16 cellular contexts compared by ENCODE assay signal in the genomic region with DNA sequence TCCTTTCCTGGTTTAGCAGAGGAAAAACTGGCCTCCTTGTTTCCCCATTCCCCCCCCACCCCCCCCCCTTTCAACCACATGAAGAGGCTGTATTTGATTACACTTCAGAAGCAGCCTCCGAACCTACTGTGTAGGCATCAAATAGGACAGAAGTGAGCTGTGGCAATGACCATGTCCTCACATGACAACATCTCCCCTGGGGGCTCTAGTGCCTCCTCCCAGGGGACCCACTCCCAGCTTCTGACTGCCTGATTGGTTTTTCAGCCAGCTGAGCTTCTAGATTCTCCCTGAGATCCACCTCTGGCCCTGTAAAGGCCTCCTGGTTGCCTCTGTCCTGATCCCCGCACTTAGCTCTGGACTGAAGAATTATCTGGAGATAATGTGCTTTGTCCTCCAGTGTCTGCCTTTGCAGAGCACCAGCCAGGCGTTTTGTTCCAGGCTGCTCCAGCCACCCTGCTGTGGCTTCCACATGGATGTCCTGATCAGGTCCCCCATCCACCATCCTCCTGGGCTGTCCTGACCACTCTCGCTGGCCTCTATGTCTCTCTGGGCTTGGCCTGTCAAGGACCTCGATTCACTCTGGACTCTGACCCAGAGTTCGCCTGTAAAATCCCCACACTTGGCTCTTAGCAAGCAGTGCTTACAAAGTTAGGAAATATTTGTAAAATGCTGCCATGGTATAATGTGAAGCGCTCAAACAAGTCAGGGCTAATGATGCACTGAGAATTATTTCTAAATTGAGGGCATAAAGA. TPM values are rescaled to one million over a fixed set of nuclear protein-coding genes. Genes with fewer than 3 reads are reported as not detected.
DNase-seq lines count a peak whose midpoint lies in the region; ATAC-seq and TF ChIP-seq lines count a peak whose summit lies in the region.
"Had no signal": no experiment of that assay in that cellular context is flagged by ENCODE, and none has a peak within 500 bp of the region (broad histone marks: within the 10 kb centered on the region; RNA-seq: fewer than 3 reads in every experiment).

No MANE protein-coding gene starts in this region.

- WGBS in right cardiac atrium, result 64% methylated on average over 7 of the region's 7 CpGs
- WGBS in stomach, 5 donors, result 67 to 87% (median 80%) methylated on average over 7 of the region's 7 CpGs

- peaks cover 8% of the 10 kb centered on the region for H3K4me1 ChIP-seq in right cardiac atrium (ENCODE audit: control insufficient read depth, insufficient read depth, low read length)
- H3K4me1 ChIP-seq in stomach, result peaks cover 0 to 4% (median 2%) of the 10 kb centered on the region in 4 donors

- no peaks in the 10 kb centered on the region for H3K9me3 ChIP-seq in SK-N-MC (ENCODE audit: low read depth, low read length)
- H3K9me3 ChIP-seq in right cardiac atrium (ENCODE audit: control insufficient read depth, low read length), result no peaks in the 10 kb centered on the region
- no peaks in the 10 kb centered on the region for H3K9me3 ChIP-seq in stomach
- H3K9me3 ChIP-seq: sigmoid colon had no signal

- H3K9me3 Mint-ChIP-seq in activated CD8-positive, alpha-beta memory T cell treated with anti-CD3 and anti-CD28 coated beads, Interleukin-2, amount 10 ng/mL, durations not matched to agents 7 days and 5 days (ENCODE audit: low read depth), result no peaks in the 10 kb centered on the region
- H3K9me3 Mint-ChIP-seq: mesothelial cell of epicardium had no signal

- H3K27me3 ChIP-seq in right cardiac atrium (ENCODE audit: control insufficient read depth, insufficient read depth) (no peaks in the 10 kb centered on the region), stomach (no peaks in the 10 kb centered on the region)
- H3K27me3 ChIP-seq: sigmoid colon had no signal

- no peak overlapping the region for H3K4me3 Mint-ChIP-seq in activated CD8-positive, alpha-beta memory T cell treated with anti-CD3 and anti-CD28 coated beads, Interleukin-2, amount 10 ng/mL, durations not matched to agents 7 days and 5 days
- H3K4me3 Mint-ChIP-seq: mesothelial cell of epicardium had no signal

- TF ChIP-seq CTCF in stomach (IDR thresholded peaks at IDR 0.05), result no peak

- peaks cover 20% of the 10 kb centered on the region for H3K36me3 ChIP-seq in SK-N-MC (ENCODE audit: insufficient read depth, low read length)
- H3K36me3 ChIP-seq in stomach, result peaks cover 0 to 9% (median 4%) of the 10 kb centered on the region in 4 donors
- H3K36me3 ChIP-seq: sigmoid colon, WERI-Rb-1 had no signal

- no peak for TF ChIP-seq POLR2A in stomach (IDR thresholded peaks at IDR 0.05)

- peak overlapping the region; percentile 10 for H3K27ac Mint-ChIP-seq in activated CD8-positive, alpha-beta memory T cell treated with anti-CD3 and anti-CD28 coated beads, Interleukin-2, amount 10 ng/mL, durations not matched to agents 7 days and 5 days
- H3K27ac Mint-ChIP-seq: mesothelial cell of epicardium had no signal

- H3K36me3 Mint-ChIP-seq in activated CD8-positive, alpha-beta memory T cell treated with anti-CD3 and anti-CD28 coated beads, Interleukin-2, amount 10 ng/mL, durations not matched to agents 7 days and 5 days, result peaks cover 33% of the 10 kb centered on the region
- H3K36me3 Mint-ChIP-seq: mesothelial cell of epicardium had no signal

- peaks cover 5% of the 10 kb centered on the region for H3K4me1 Mint-ChIP-seq in activated CD8-positive, alpha-beta memory T cell treated with anti-CD3 and anti-CD28 coated beads, Interleukin-2, amount 10 ng/mL, durations not matched to agents 7 days and 5 days
- H3K4me1 Mint-ChIP-seq: mesothelial cell of epicardium had no signal

- intact Hi-C loops in right cardiac atrium (cut with DNase I), result no loop called here
- intact Hi-C loops in stomach (cut with DNase I; ENCODE audit: low total_unique reads), result no loop called here

- H3K9ac ChIP-seq in SK-N-MC (ENCODE audit: insufficient read length), result no peak overlapping the region

- H3K27ac ChIP-seq in SK-N-MC (peak overlapping the region; percentile 17; the same call in 1 of the 2 replicates), right cardiac atrium (ENCODE audit: low read length) (no peak overlapping the region), stomach (peak overlapping the region in 3 of 5 donors; percentile 46 to 66 (median 47))
- H3K27ac ChIP-seq: C4-2B, HL-60, WERI-Rb-1 had no signal

- H3K4me3 ChIP-seq in SK-N-MC (no peak overlapping the region), right cardiac atrium (ENCODE audit: low read length) (no peak overlapping the region), stomach (no peak overlapping the region)
- H3K4me3 ChIP-seq: sigmoid colon had no signal

- ATAC-seq in activated CD8-positive, alpha-beta memory T cell treated with anti-CD3 and anti-CD28 coated beads, Interleukin-2, amount 10 ng/mL, durations not matched to agents 7 days and 5 days, result no peak
- ATAC-seq in right cardiac atrium (peak; percentile 34 to 40), HG02884 (IDR thresholded peaks at IDR 0.05; ENCODE audit: unreplicated experiment) (no peak)

- H3K27me3 Mint-ChIP-seq in activated CD8-positive, alpha-beta memory T cell treated with anti-CD3 and anti-CD28 coated beads, Interleukin-2, amount 10 ng/mL, durations not matched to agents 7 days and 5 days, result no peaks in the 10 kb centered on the region

- DNase-seq in activated CD8-positive, alpha-beta memory T cell treated with anti-CD3 and anti-CD28 coated beads, Interleukin-2, amount 10 ng/mL, durations not matched to agents 7 days and 5 days, result no peak
- no peak for DNase-seq in activated CD8-positive, alpha-beta memory T cell treated with anti-CD3 and anti-CD28 coated beads, Interleukin-2, amount 50 U/mL, for 4 hours
- no peak for DNase-seq in SK-N-MC (ENCODE audit: low read depth, low spot score)
- DNase-seq in right cardiac atrium, result no peak
- no peak for DNase-seq in stomach
- DNase-seq in NCI-H2081 (lab: John Stamatoyannopoulos, UW), result no peak
- no peak for DNase-seq in Kasumi-1 (lab: John Stamatoyannopoulos, UW)
- DNase-seq: activated effector memory CD4-positive, alpha-beta T cell treated with Interleukin-2 at 50 U/mL for 16 hours; cortex of kidney; NCI-H1930; sigmoid colon; WERI-Rb-1 had no signal

- no peak for TF ChIP-seq EP300 in stomach (IDR thresholded peaks at IDR 0.05)

- CTCF ChIA-PET in activated CD8-positive, alpha-beta memory T cell treated with anti-CD3 and anti-CD28 coated beads, Interleukin-2, amount 10 ng/mL, durations not matched to agents 7 days and 5 days (lab: Charles Lee), result interaction anchor here (1.5 kb wide), 1 partner anchor 9 kb away, joined by 3 read pairs; no protein-coding TSS in a partner anchor

RNA-seq across cellular contexts. Expression of a gene that starts 42.4 kb away (rescaled TPM):
- total RNA-seq in activated CD8-positive, alpha-beta memory T cell treated with anti-CD3 and anti-CD28 coated beads, Interleukin-2, amount 10 ng/mL, durations not matched to agents 7 days and 5 days, result 100 to 1,000 TPM; 199 to 229 TPM
- total RNA-seq in right cardiac atrium (100 to 1,000 TPM; 447 to 559 (median 471) TPM), stomach (100 to 1,000 TPM in 4 of 5 donors, 10 to 100 TPM in 1; 29.8 to 249 (median 153) TPM)
- polyA plus RNA-seq in right cardiac atrium (365 TPM), stomach (100 to 1,000 TPM; 394 to 539 (median 412) TPM)

Comparison
In these comparisons a context has a peak if more than half of its experiments do, and no peak if none do; other contexts are left out.
1. ATAC-seq: peak in right cardiac atrium (2 of 2); none in activated CD8-positive, alpha-beta memory T cell treated with anti-CD3 and anti-CD28 coated beads, Interleukin-2, amount 10 ng/mL, durations not matched to agents 7 days and 5 days (single experiment) and HG02884 (single experiment).